ENCODE assay signal across 8 cellular contexts in the genomic region with DNA sequence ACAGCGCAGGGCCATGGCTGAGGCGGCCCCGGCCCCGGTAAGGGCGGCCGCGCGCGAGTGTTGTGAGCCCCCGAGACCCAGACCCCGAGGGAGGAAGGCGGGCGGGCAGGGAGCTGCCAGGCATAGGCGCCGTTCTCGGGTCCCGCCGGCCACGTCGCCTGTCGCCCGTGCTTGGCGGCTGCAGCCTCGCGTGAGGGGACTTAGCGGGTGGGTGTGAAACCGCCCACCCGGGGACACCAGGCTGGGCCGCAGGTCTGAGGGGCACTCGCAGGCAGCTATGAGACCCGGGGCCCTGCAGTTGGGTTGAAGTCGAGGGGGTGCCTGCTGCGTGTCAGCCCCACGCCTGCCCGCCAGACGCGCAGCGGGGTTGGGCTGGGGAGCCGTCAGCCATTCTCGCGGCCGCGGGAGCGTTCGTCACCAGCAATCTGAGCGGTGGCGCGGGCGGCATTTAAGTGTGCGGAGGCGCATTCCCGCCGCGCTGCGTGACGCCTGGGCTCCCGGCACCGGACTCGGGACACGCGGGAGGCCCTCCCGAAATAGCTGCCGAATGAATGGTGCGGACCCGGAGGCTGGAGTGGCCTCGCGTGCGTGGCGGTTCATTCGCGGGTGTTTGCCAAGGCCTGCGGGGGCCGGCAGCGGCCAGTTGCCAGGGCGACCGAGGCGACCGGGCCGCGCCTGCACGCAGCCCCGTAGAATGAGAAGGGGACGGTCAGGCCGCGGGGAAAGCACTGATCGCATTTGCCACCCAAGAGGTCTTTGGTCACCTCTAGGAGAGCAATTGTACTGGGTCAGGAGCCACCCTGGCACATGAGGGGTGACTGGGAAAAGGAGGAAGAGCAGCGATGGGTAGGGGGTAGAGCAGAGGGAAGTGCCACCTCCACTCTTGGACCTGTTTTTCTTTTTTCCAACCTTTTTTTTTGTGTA. TPM values are rescaled to one million over a fixed set of nuclear protein-coding genes. Genes with fewer than 3 reads are reported as not detected.
A peak's percentile ranks its signal among the peaks of the same experiment; 100 is the strongest.
DNase-seq lines count a peak whose midpoint lies in the region; ATAC-seq, FAIRE-seq and TF ChIP-seq lines count a peak whose summit lies in the region.

No MANE protein-coding gene starts in this region.

- no peak for TF ChIP-seq EP300 in Ishikawa (IDR thresholded peaks at IDR 0.05; ENCODE audit: borderline replicate concordance)

- WGBS in small intestine, 3 donors, result 0 to 1% (median 1%) methylated on average over 79 to 87 of the region's 87 CpGs

- ATAC-seq in GM21723 (IDR thresholded peaks at IDR 0.05; ENCODE audit: unreplicated experiment), result peak; percentile 36

- H3K9me3 ChIP-seq in ES-I3 (ENCODE audit: control insufficient read depth, insufficient read depth, low read length) (no peaks in the 10 kb centered on the region), breast epithelium (no peaks in the 10 kb centered on the region), small intestine (ENCODE audit: control insufficient read depth, low read depth) (no peaks in the 10 kb centered on the region)

- H3K27ac ChIP-seq in VCaP (peak overlapping the region; percentile 92), breast epithelium (peak overlapping the region; percentile 85 to 95), small intestine (ENCODE audit: low read depth in 1 of 2, low read length in 1 of 2) (peak overlapping the region; percentile 89 to 96)

- H3K4me3 ChIP-seq in breast epithelium (peak overlapping the region; percentile 74 to 91 (median 82)), small intestine (ENCODE audit: low read depth in 1 of 2, low read length in 2 of 2) (peak overlapping the region; percentile 64 to 91)

- H3K36me3 ChIP-seq in ES-I3 (ENCODE audit: insufficient read depth, low read length) (peaks cover 17% of the 10 kb centered on the region; the same call in 1 of the 2 replicates), breast epithelium (no peaks in the 10 kb centered on the region), small intestine (ENCODE audit: control insufficient read depth in 2 of 2, insufficient read depth in 2 of 2, low read length in 2 of 2) (no peaks in the 10 kb centered on the region)

- intact Hi-C loops in breast epithelium (cut with DNase I; ENCODE audit: low total_unique reads), result no loop called here

- H3K4me1 ChIP-seq in ES-I3 (ENCODE audit: insufficient read depth, low read length) (peaks cover 28% of the 10 kb centered on the region), breast epithelium (no peaks in the 10 kb centered on the region), small intestine (ENCODE audit: control insufficient read depth in 2 of 2, insufficient read depth in 1 of 2, low read depth in 1 of 2, low read length in 1 of 2) (peaks cover 2 to 5% of the 10 kb centered on the region in 2 donors)

- FAIRE-seq in small intestine (lab: Jason Lieb, UNC), result no peak

- no peak for TF ChIP-seq RAD21 in Ishikawa (IDR thresholded peaks at IDR 0.05; ENCODE audit: low read depth)

- TF ChIP-seq POLR2A in breast epithelium (IDR thresholded peaks at IDR 0.05), result no peak

- H3K27me3 ChIP-seq in breast epithelium (no peaks in the 10 kb centered on the region), small intestine (ENCODE audit: control insufficient read depth in 2 of 2, insufficient read depth in 2 of 2, low read length in 2 of 2) (no peaks in the 10 kb centered on the region)

- TF ChIP-seq CTCF in VCaP (conservative IDR thresholded peaks at IDR 0.05) (no peak), breast epithelium (IDR thresholded peaks at IDR 0.05) (no peak)

- peak overlapping the region; percentile 99 for H3K9ac ChIP-seq in ES-I3 (ENCODE audit: low read depth, low read length)

- peak in 1 of 2 donors; percentile 57 for DNase-seq in breast epithelium (ENCODE audit: low spot score in 2 of 2)
- peak; percentile 45 for DNase-seq in iPS-NIHi7 (ENCODE audit: extremely low spot score)
- peak; percentile 58 for DNase-seq in small intestine
- DNase-seq in OCI-M2 (lab: John Stamatoyannopoulos, UW; ENCODE audit: unreplicated experiment), result no peak

TF ChIP-seq in Ishikawa, 13 proteins besides CTCF, POLR2A, EP300 and RAD21:
- TF ChIP-seq YY1 (IDR thresholded peaks at IDR 0.05; ENCODE audit: low read depth), result peak; percentile 82
- TF ChIP-seq, protein P1, sequence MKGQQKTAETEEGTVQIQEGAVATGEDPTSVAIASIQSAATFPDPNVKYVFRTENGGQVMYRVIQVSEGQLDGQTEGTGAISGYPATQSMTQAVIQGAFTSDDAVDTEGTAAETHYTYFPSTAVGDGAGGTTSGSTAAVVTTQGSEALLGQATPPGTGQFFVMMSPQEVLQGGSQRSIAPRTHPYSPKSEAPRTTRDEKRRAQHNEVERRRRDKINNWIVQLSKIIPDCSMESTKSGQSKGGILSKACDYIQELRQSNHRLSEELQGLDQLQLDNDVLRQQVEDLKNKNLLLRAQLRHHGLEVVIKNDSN (IDR thresholded peaks at IDR 0.05), result no peak
- peak; percentile 78 for TF ChIP-seq MAX (IDR thresholded peaks at IDR 0.05)
- TF ChIP-seq, protein P2, sequence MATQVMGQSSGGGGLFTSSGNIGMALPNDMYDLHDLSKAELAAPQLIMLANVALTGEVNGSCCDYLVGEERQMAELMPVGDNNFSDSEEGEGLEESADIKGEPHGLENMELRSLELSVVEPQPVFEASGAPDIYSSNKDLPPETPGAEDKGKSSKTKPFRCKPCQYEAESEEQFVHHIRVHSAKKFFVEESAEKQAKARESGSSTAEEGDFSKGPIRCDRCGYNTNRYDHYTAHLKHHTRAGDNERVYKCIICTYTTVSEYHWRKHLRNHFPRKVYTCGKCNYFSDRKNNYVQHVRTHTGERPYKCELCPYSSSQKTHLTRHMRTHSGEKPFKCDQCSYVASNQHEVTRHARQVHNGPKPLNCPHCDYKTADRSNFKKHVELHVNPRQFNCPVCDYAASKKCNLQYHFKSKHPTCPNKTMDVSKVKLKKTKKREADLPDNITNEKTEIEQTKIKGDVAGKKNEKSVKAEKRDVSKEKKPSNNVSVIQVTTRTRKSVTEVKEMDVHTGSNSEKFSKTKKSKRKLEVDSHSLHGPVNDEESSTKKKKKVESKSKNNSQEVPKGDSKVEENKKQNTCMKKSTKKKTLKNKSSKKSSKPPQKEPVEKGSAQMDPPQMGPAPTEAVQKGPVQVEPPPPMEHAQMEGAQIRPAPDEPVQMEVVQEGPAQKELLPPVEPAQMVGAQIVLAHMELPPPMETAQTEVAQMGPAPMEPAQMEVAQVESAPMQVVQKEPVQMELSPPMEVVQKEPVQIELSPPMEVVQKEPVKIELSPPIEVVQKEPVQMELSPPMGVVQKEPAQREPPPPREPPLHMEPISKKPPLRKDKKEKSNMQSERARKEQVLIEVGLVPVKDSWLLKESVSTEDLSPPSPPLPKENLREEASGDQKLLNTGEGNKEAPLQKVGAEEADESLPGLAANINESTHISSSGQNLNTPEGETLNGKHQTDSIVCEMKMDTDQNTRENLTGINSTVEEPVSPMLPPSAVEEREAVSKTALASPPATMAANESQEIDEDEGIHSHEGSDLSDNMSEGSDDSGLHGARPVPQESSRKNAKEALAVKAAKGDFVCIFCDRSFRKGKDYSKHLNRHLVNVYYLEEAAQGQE (IDR thresholded peaks at IDR 0.05; ENCODE audit: low read depth), result no peak
- no peak for TF ChIP-seq EGR1 (IDR thresholded peaks at IDR 0.05)
- no peak for TF ChIP-seq CEBPB (IDR thresholded peaks at IDR 0.05)
- TF ChIP-seq TEAD4 (IDR thresholded peaks at IDR 0.05), result 0 out of 2 replicates have a peak, but pooled peaks have one; percentile 8
- TF ChIP-seq FOXM1 (IDR thresholded peaks at IDR 0.05; ENCODE audit: borderline replicate concordance, low read depth), result no peak
- TF ChIP-seq NFIC (IDR thresholded peaks at IDR 0.05), result no peak
- peak; percentile 57; the same call in 1 of the 2 replicates for TF ChIP-seq TAF1 (IDR thresholded peaks at IDR 0.05; ENCODE audit: low read depth)
TF ChIP-seq in Ishikawa: peak in this region for 4.

RNA-seq across cellular contexts. Expression of gene ZNF398, which starts 0.7 kb away (rescaled TPM):
- total RNA-seq in breast epithelium, result 10 to 100 TPM; 17.3 to 25.9 (median 22.9) TPM
- 1 to 10 TPM; 2.2 to 3.6 (median 2.9) TPM for polyA plus RNA-seq in small intestine

RNA-seq across cellular contexts. Expression of gene ZNF425, which starts 21.9 kb away (rescaled TPM):
- 1 to 10 TPM; 2.1 to 4.7 (median 2.6) TPM for total RNA-seq in breast epithelium
- polyA plus RNA-seq in small intestine, result under 1 TPM; 0.45 to 0.98 (median 0.54) TPM

RNA-seq across cellular contexts. Expression of gene ZNF282, which starts 47.4 kb away (rescaled TPM):
- 10 to 100 TPM; 13.0 to 19.2 (median 17.4) TPM for total RNA-seq in breast epithelium
- polyA plus RNA-seq in small intestine, result 10 to 100 TPM; 11.1 to 16.5 (median 14.1) TPM

RNA-seq across cellular contexts. Expression of gene ZNF786, which starts 57.5 kb away (rescaled TPM):
- 10 to 100 TPM in 1 of 3 donors, 1 to 10 TPM in 2; 2.7 to 13.2 (median 6.2) TPM for total RNA-seq in breast epithelium
- polyA plus RNA-seq in small intestine, result 1 to 10 TPM; 2.5 to 3.7 (median 2.7) TPM
